9 cellular contexts compared by ENCODE assay signal in genomic region chr14:104926619-104927431, GRCh38. TPM values are rescaled to one million over a fixed set of nuclear protein-coding genes. Genes with fewer than 3 reads are reported as not detected.
A peak's percentile ranks its signal among the peaks of the same experiment; 100 is the strongest.
DNase-seq lines count a peak whose midpoint lies in the region; ATAC-seq, FAIRE-seq and TF ChIP-seq lines count a peak whose summit lies in the region.
"Had no signal": no experiment of that assay in that cellular context is flagged by ENCODE, and none has a peak within 500 bp of the region (broad histone marks: within the 10 kb centered on the region; RNA-seq: fewer than 3 reads in every experiment).

No MANE protein-coding gene starts in this region.

- no peak for DNase-seq in CD4-positive, CD25-positive, alpha-beta regulatory T cell
- DNase-seq in activated naive CD8-positive, alpha-beta T cell treated with anti-CD3 and anti-CD28 coated beads for 36 hours: peak; percentile 44
- DNase-seq in foreskin melanocyte (no peak), left cardiac atrium (no peak), H54 (ENCODE audit: insufficient read length, low spot score) (no peak)
- DNase-seq in activated CD4-positive, alpha-beta memory T cell treated with anti-CD3 and anti-CD28 coated beads for 36 hours: no peak

- H3K4me3 Mint-ChIP-seq in CD4-positive, CD25-positive, alpha-beta regulatory T cell: no peak overlapping the region
- H3K4me3 Mint-ChIP-seq in activated naive CD8-positive, alpha-beta T cell treated with anti-CD3 and anti-CD28 coated beads for 36 hours: no peak overlapping the region
- H3K4me3 Mint-ChIP-seq in activated CD4-positive, alpha-beta memory T cell treated with anti-CD3 and anti-CD28 coated beads for 36 hours: no peak overlapping the region

- peaks cover 0 to 5% (median 0%) of the 10 kb centered on the region in 7 donors for H3K9me3 Mint-ChIP-seq in CD4-positive, CD25-positive, alpha-beta regulatory T cell
- peaks cover 2% of the 10 kb centered on the region for H3K9me3 Mint-ChIP-seq in activated naive CD8-positive, alpha-beta T cell treated with anti-CD3 and anti-CD28 coated beads for 36 hours
- peaks cover 3% of the 10 kb centered on the region for H3K9me3 Mint-ChIP-seq in activated CD4-positive, alpha-beta memory T cell treated with anti-CD3 and anti-CD28 coated beads for 36 hours

- CTCF ChIA-PET in activated CD4-positive, alpha-beta memory T cell treated with anti-CD3 and anti-CD28 coated beads for 36 hours (lab: Charles Lee): no interaction called here

- intact Hi-C loops in activated CD4-positive, alpha-beta memory T cell treated with anti-CD3 and anti-CD28 coated beads for 36 hours (cut with micrococcal nuclease): no loop called here
- intact Hi-C loops in left cardiac atrium (cut with DNase I): no loop called here

- H3K4me1 ChIP-seq in CD4-positive, CD25-positive, alpha-beta regulatory T cell (ENCODE audit: control insufficient read depth, insufficient read depth, low read length, poor library complexity, severe bottlenecking): no peaks in the 10 kb centered on the region

- no peak overlapping the region for H3K4me3 ChIP-seq in CD4-positive, CD25-positive, alpha-beta regulatory T cell (ENCODE audit: low read depth, low read length)

- no peaks in the 10 kb centered on the region for H3K36me3 Mint-ChIP-seq in CD4-positive, CD25-positive, alpha-beta regulatory T cell
- H3K36me3 Mint-ChIP-seq in activated naive CD8-positive, alpha-beta T cell treated with anti-CD3 and anti-CD28 coated beads for 36 hours: no peaks in the 10 kb centered on the region
- no peaks in the 10 kb centered on the region for H3K36me3 Mint-ChIP-seq in activated CD4-positive, alpha-beta memory T cell treated with anti-CD3 and anti-CD28 coated beads for 36 hours

- peaks cover 0 to 3% of the 10 kb centered on the region in 2 experiments for H3K9me3 ChIP-seq in CD4-positive, CD25-positive, alpha-beta regulatory T cell (ENCODE audit: control insufficient read depth in 2 of 2, low read length in 2 of 2)

- POLR2A ChIA-PET in activated CD4-positive, alpha-beta memory T cell treated with anti-CD3 and anti-CD28 coated beads for 36 hours (lab: Charles Lee): no interaction called here

- no peak overlapping the region for H3K27ac Mint-ChIP-seq in CD4-positive, CD25-positive, alpha-beta regulatory T cell
- no peak overlapping the region for H3K27ac Mint-ChIP-seq in activated naive CD8-positive, alpha-beta T cell treated with anti-CD3 and anti-CD28 coated beads for 36 hours
- H3K27ac Mint-ChIP-seq in activated CD4-positive, alpha-beta memory T cell treated with anti-CD3 and anti-CD28 coated beads for 36 hours: no peak overlapping the region

- FAIRE-seq in H54 (lab: Jason Lieb, UNC): no peak

- H3K4me1 Mint-ChIP-seq in CD4-positive, CD25-positive, alpha-beta regulatory T cell: peaks cover 0 to 5% (median 0%) of the 10 kb centered on the region in 4 donors
- peaks cover 6% of the 10 kb centered on the region for H3K4me1 Mint-ChIP-seq in activated naive CD8-positive, alpha-beta T cell treated with anti-CD3 and anti-CD28 coated beads for 36 hours
- H3K4me1 Mint-ChIP-seq in activated CD4-positive, alpha-beta memory T cell treated with anti-CD3 and anti-CD28 coated beads for 36 hours (ENCODE audit: low read depth): peaks cover 3% of the 10 kb centered on the region

- H3K27me3 Mint-ChIP-seq in CD4-positive, CD25-positive, alpha-beta regulatory T cell: peaks cover 6% of the 10 kb centered on the region
- peaks cover 8% of the 10 kb centered on the region for H3K27me3 Mint-ChIP-seq in activated naive CD8-positive, alpha-beta T cell treated with anti-CD3 and anti-CD28 coated beads for 36 hours
- H3K27me3 Mint-ChIP-seq in activated CD4-positive, alpha-beta memory T cell treated with anti-CD3 and anti-CD28 coated beads for 36 hours: peaks cover 2% of the 10 kb centered on the region

- no peaks in the 10 kb centered on the region for H3K27me3 ChIP-seq in CD4-positive, CD25-positive, alpha-beta regulatory T cell (ENCODE audit: control insufficient read depth, insufficient read depth, low read length)

- ATAC-seq in CD4-positive, CD25-positive, alpha-beta regulatory T cell (ENCODE audit: low read depth in 2 of 2): peak; percentile 20 to 40
- peak; percentile 68 for ATAC-seq in GM19455 (IDR thresholded peaks at IDR 0.05; ENCODE audit: unreplicated experiment)
- ATAC-seq in HG03175 (IDR thresholded peaks at IDR 0.05; ENCODE audit: unreplicated experiment): peak; percentile 84
- ATAC-seq in left cardiac atrium: no peak

- no peaks in the 10 kb centered on the region for H3K36me3 ChIP-seq in CD4-positive, CD25-positive, alpha-beta regulatory T cell (ENCODE audit: control insufficient read depth, insufficient read depth, low read length)

- no peak for TF ChIP-seq POLR2A in H54 (IDR thresholded peaks at IDR 0.05; ENCODE audit: low read depth, low read length)

- H3K27ac ChIP-seq in CD4-positive, CD25-positive, alpha-beta regulatory T cell (ENCODE audit: insufficient read depth, low read length, poor library complexity, severe bottlenecking): no peak overlapping the region

RNA-seq across cellular contexts. Expression of gene PLD4, which starts 2.1 kb away (rescaled TPM):
- total RNA-seq in CD4-positive, CD25-positive, alpha-beta regulatory T cell: not detected
- under 1 TPM in 2 of 4 donors, not detected in 2; 0.34 to 0.69 TPM for polyA plus RNA-seq in CD4-positive, CD25-positive, alpha-beta regulatory T cell
- not detected for total RNA-seq in activated naive CD8-positive, alpha-beta T cell treated with anti-CD3 and anti-CD28 coated beads for 36 hours
- not detected for total RNA-seq in activated CD4-positive, alpha-beta memory T cell treated with anti-CD3 and anti-CD28 coated beads for 36 hours
- total RNA-seq in left cardiac atrium: under 1 TPM; 0.13 to 0.24 TPM
- total RNA-seq: Daoy had no signal

RNA-seq across cellular contexts. Expression of gene AHNAK2, which starts 51.3 kb away (rescaled TPM):
- not detected for total RNA-seq in CD4-positive, CD25-positive, alpha-beta regulatory T cell
- not detected for polyA plus RNA-seq in CD4-positive, CD25-positive, alpha-beta regulatory T cell
- total RNA-seq in activated naive CD8-positive, alpha-beta T cell treated with anti-CD3 and anti-CD28 coated beads for 36 hours: under 1 TPM in 1 of 2 experiments, not detected in 1; 0.02 TPM
- total RNA-seq in activated CD4-positive, alpha-beta memory T cell treated with anti-CD3 and anti-CD28 coated beads for 36 hours: under 1 TPM; 0.02 to 0.05 TPM
- total RNA-seq in left cardiac atrium: 1 to 10 TPM; 7.1 to 9.7 TPM

RNA-seq across cellular contexts. Expression of gene CLBA1, which starts 58.8 kb away (rescaled TPM):
- total RNA-seq in CD4-positive, CD25-positive, alpha-beta regulatory T cell: 0.89 TPM
- polyA plus RNA-seq in CD4-positive, CD25-positive, alpha-beta regulatory T cell: 1 to 10 TPM in 1 of 4 donors, under 1 TPM in 2, not detected in 1; 0.32 to 1.1 (median 0.95) TPM
- total RNA-seq in activated naive CD8-positive, alpha-beta T cell treated with anti-CD3 and anti-CD28 coated beads for 36 hours: 1 to 10 TPM; 1.5 to 1.9 TPM
- 1 to 10 TPM in 1 of 2 experiments, under 1 TPM in 1; 0.78 to 1.2 TPM for total RNA-seq in activated CD4-positive, alpha-beta memory T cell treated with anti-CD3 and anti-CD28 coated beads for 36 hours
- total RNA-seq in left cardiac atrium: 1 to 10 TPM; 1.9 TPM

Comparison
In these comparisons a context has a peak if more than half of its experiments do, and no peak if none do; other contexts are left out.
1. ATAC-seq: peak in CD4-positive, CD25-positive, alpha-beta regulatory T cell (2 of 2), GM19455 (single experiment) and HG03175 (single experiment); none in left cardiac atrium (0 of 2).